In genomic region chr5:95851141-95851540, GRCh38 we compare ENCODE assay signal across 1 cellular context. TPM values are rescaled to one million over a fixed set of nuclear protein-coding genes. Genes with fewer than 3 reads are reported as not detected.
"Had no signal": no experiment of that assay in that cellular context is flagged by ENCODE, and none has a peak within 500 bp of the region (broad histone marks: within the 10 kb centered on the region; RNA-seq: fewer than 3 reads in every experiment).

No MANE protein-coding gene starts in this region.

RNA-seq across cellular contexts. Expression of gene GLRX, which starts 28.6 kb away (rescaled TPM):
- total RNA-seq: G401 had no signal
